15 cellular contexts compared by ENCODE assay signal in the genomic region with DNA sequence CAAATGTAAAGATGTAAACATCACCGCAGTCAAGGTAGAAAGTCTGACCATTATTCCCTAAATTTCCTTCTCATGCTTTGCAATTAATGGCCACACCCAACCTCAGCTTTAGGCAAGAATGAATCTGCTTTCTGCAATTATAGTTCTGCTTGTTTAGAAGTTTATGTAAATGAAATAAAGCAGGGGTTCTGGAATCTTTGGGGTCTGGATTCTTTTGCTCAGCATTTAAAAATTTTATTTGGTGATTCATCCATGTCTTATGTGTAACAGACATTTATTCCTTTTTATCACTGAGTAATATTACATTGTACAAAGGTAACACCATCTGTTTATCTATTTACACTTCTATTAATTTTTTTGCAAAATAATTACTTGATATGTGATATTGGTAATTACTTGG.
"Had no signal": no experiment of that assay in that cellular context is flagged by ENCODE, and none has a peak within 500 bp of the region (broad histone marks: within the 10 kb centered on the region; RNA-seq: fewer than 3 reads in every experiment).

No MANE protein-coding gene starts in this region.

- H3K4me3 ChIP-seq: ascending aorta, left ventricle myocardium inferior had no signal

- H3K4me1 Mint-ChIP-seq: stimulated activated memory B cell treated with anti-CD40 and anti-IgM and Interleukin-4, amounts not matched to agents 10 μg/mL and 1 μg/mL and 100 μg/mL, for 72 hours had no signal

- ATAC-seq: naive thymus-derived CD8-positive, alpha-beta T cell; stimulated activated memory B cell treated with anti-CD40 and anti-IgM and Interleukin-4, amounts not matched to agents 10 μg/mL and 1 μg/mL and 100 μg/mL, for 72 hours had no signal

- H3K4me3 Mint-ChIP-seq: activated naive CD8-positive, alpha-beta T cell treated with anti-CD3 and anti-CD28 coated beads, Interleukin-2, amount 50 U/mL, for 24 hours; endodermal cell; memory B cell; naive thymus-derived CD8-positive, alpha-beta T cell; stimulated activated memory B cell treated with anti-CD40 and anti-IgM and Interleukin-4, amounts not matched to agents 10 μg/mL and 1 μg/mL and 100 μg/mL, for 72 hours had no signal

- H3K36me3 ChIP-seq: ascending aorta, left ventricle myocardium inferior had no signal

- H3K27ac Mint-ChIP-seq: activated naive CD8-positive, alpha-beta T cell treated with anti-CD3 and anti-CD28 coated beads, Interleukin-2, amount 50 U/mL, for 24 hours; endodermal cell; memory B cell; naive thymus-derived CD8-positive, alpha-beta T cell; stimulated activated memory B cell treated with anti-CD40 and anti-IgM and Interleukin-4, amounts not matched to agents 10 μg/mL and 1 μg/mL and 100 μg/mL, for 72 hours had no signal

- H3K27ac ChIP-seq: ascending aorta, left ventricle myocardium inferior had no signal

- DNase-seq: activated CD4-positive, alpha-beta T cell treated with anti-CD3 and anti-CD28 coated beads, Interleukin-2, amount 50 U/mL, for 4 hours; activated CD4-positive, CD25-positive, alpha-beta regulatory T cell treated with anti-CD3 and anti-CD28 coated beads, Interleukin-2, amount 50 U/mL, for 72 hours; activated naive CD4-positive, alpha-beta T cell; activated naive CD8-positive, alpha-beta T cell treated with anti-CD3 and anti-CD28 coated beads, Interleukin-2, amount 50 U/mL, for 24 hours; activated T-cell treated with anti-CD3 and anti-CD28 coated beads for 4 hours; endodermal cell; erythroblast; hippocampal formation; kidney; left ventricle myocardium inferior; naive thymus-derived CD8-positive, alpha-beta T cell; stimulated activated CD4-positive, alpha-beta T cell treated with anti-CD3 and anti-CD28 coated beads, Interleukin-2, amount 100 ng/mL, for 48 hours had no signal

- H3K4me1 ChIP-seq: ascending aorta, left ventricle myocardium inferior had no signal

- H3K27me3 ChIP-seq: ascending aorta had no signal
